ENCODE assay signal across 12 cellular contexts in the genomic region with DNA sequence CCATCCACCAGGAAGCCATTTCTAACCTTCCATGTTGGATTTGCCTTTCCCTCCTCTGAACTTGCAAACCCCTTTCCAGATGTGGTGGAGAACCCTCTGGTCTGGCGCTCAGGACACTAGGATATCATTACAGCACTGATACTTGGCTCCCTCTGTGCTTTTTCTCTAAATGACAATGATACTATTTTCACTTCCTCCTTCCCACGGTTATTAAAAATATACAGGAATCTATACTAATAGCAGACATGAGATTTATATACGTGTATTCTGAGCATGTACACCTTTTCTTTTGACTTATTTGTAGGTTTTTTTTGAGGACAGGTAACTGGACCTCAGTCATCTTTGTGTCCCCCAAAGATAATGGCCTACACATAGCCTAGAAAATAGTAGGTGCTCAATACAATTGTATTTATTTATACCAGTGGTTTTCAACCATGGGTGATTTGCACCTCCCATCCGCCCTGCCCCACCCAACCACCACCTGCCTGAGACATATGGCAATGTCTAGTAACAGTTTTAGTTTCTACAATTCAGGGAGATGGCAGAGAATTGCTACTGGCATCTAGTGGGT.
DNase-seq lines count a peak whose midpoint lies in the region; ATAC-seq, FAIRE-seq and TF ChIP-seq lines count a peak whose summit lies in the region.
"Had no signal": no experiment of that assay in that cellular context is flagged by ENCODE, and none has a peak within 500 bp of the region (broad histone marks: within the 10 kb centered on the region; RNA-seq: fewer than 3 reads in every experiment).

No MANE protein-coding gene starts in this region.

- no peak overlapping the region for H4K91ac ChIP-seq in mesenchymal stem cell (ENCODE audit: low read length)

- H3K36me3 ChIP-seq in small intestine (ENCODE audit: control insufficient read depth in 2 of 2, insufficient read depth in 2 of 2, low read length in 2 of 2) (no peaks in the 10 kb centered on the region), psoas muscle (ENCODE audit: insufficient read depth in 1 of 2, low read depth in 1 of 2) (no peaks in the 10 kb centered on the region), mesenchymal stem cell (ENCODE audit: control insufficient read depth in 1 of 2, insufficient read depth in 2 of 2, low read depth in 1 of 2, low read length in 2 of 2) (no peaks in the 10 kb centered on the region)

- DNase-seq in GM12891 (ENCODE audit: insufficient read length, low spot score) (no peak), small intestine (no peak), psoas muscle (no peak), erythroblast (lab: John Stamatoyannopoulos, UW) (no peak), mesenchymal stem cell (no peak)
- DNase-seq: effector CD4-positive, alpha-beta T cell; GF-D8; NCI-H1694 treated with DMSO at 0.1 percent for 48 hours; Right ventricle myocardium superior had no signal

- no peak overlapping the region for H4K8ac ChIP-seq in mesenchymal stem cell (ENCODE audit: low read length)

- no peak overlapping the region for H2AK5ac ChIP-seq in mesenchymal stem cell (ENCODE audit: low read length, severe bottlenecking)

- H2BK15ac ChIP-seq in mesenchymal stem cell (ENCODE audit: low read depth, poor library complexity, severe bottlenecking): no peak overlapping the region

- no peaks in the 10 kb centered on the region for H3K79me1 ChIP-seq in mesenchymal stem cell (replicated peaks; ENCODE audit: low read length, poor library complexity, severe bottlenecking)

- no peaks in the 10 kb centered on the region for H3K27me3 ChIP-seq in small intestine (ENCODE audit: control insufficient read depth in 2 of 2, insufficient read depth in 2 of 2, low read length in 2 of 2)
- H3K27me3 ChIP-seq in psoas muscle (ENCODE audit: insufficient read depth in 3 of 3, low read length in 2 of 3): no peaks in the 10 kb centered on the region
- H3K27me3 ChIP-seq in mesenchymal stem cell (ENCODE audit: control insufficient read depth in 1 of 2, insufficient read depth in 1 of 2, low read length in 2 of 2): no peaks in the 10 kb centered on the region

- H3K4me3 ChIP-seq in small intestine (ENCODE audit: low read depth in 1 of 2, low read length in 2 of 2) (no peak overlapping the region), psoas muscle (no peak overlapping the region), mesenchymal stem cell (ENCODE audit: insufficient read depth in 1 of 2, low read depth in 1 of 2, low read length in 2 of 2) (no peak overlapping the region)

- no peak overlapping the region for H3K14ac ChIP-seq in mesenchymal stem cell (ENCODE audit: low read length in 2 of 2)

- H2AFZ ChIP-seq in mesenchymal stem cell (ENCODE audit: low read depth, low read length): no peak overlapping the region

- TF ChIP-seq POLR2A in GM12891 (IDR thresholded peaks at IDR 0.05; ENCODE audit: low read depth, low read length): no peak
- TF ChIP-seq POLR2A in erythroblast (IDR thresholded peaks at IDR 0.05; ENCODE audit: low read length): no peak

- no peak overlapping the region for H3K4me2 ChIP-seq in mesenchymal stem cell (ENCODE audit: low read length, poor library complexity, severe bottlenecking)

- no peak overlapping the region for H3K4ac ChIP-seq in mesenchymal stem cell (ENCODE audit: low read depth in 1 of 2, low read length in 2 of 2)

- ATAC-seq in GM19351 (IDR thresholded peaks at IDR 0.05; ENCODE audit: unreplicated experiment) (peak; percentile 63), HG02840 (IDR thresholded peaks at IDR 0.05; ENCODE audit: low FRiP score, unreplicated experiment) (peak; percentile 50), HG03558 (IDR thresholded peaks at IDR 0.05; ENCODE audit: extremely low read depth, unreplicated experiment) (peak; percentile 38), psoas muscle (no peak)

- no peak for TF ChIP-seq CTCF in psoas muscle (IDR thresholded peaks at IDR 0.05)

- FAIRE-seq in GM12891 (lab: Jason Lieb, UNC): peak; percentile 94
- no peak for FAIRE-seq in small intestine (lab: Jason Lieb, UNC)

- no peak overlapping the region for H3K27ac ChIP-seq in small intestine (ENCODE audit: low read depth in 1 of 2, low read length in 1 of 2)
- H3K27ac ChIP-seq in psoas muscle: no peak overlapping the region
- H3K27ac ChIP-seq in mesenchymal stem cell (ENCODE audit: low read length, poor library complexity, severe bottlenecking): no peak overlapping the region

- no peak overlapping the region for H2BK5ac ChIP-seq in mesenchymal stem cell (ENCODE audit: low read depth, low read length, poor library complexity, severe bottlenecking)

- WGBS in small intestine, 3 donors: 79 to 88% (median 80%) methylated on average over 4 of the region's 4 CpGs
- WGBS in psoas muscle, 3 donors: 85 to 87% (median 86%) methylated on average over 4 of the region's 4 CpGs
- WGBS in mesenchymal stem cell: 100% methylated on average over 2 of the region's 4 CpGs

- no peak overlapping the region for H3K9ac ChIP-seq in mesenchymal stem cell (ENCODE audit: low read length)

- no peak overlapping the region for H3K23ac ChIP-seq in mesenchymal stem cell (ENCODE audit: low read length in 2 of 2)

- intact Hi-C loops in psoas muscle (cut with DNase I): no loop called here

- no peak overlapping the region for H3K18ac ChIP-seq in mesenchymal stem cell (ENCODE audit: low read depth in 1 of 2, low read length in 2 of 2)

- H3K9me3 ChIP-seq in small intestine (ENCODE audit: control insufficient read depth, low read depth): no peaks in the 10 kb centered on the region
- H3K9me3 ChIP-seq in psoas muscle: no peaks in the 10 kb centered on the region
- H3K9me3 ChIP-seq in mesenchymal stem cell (ENCODE audit: control insufficient read depth, low read length): no peaks in the 10 kb centered on the region

- H3K4me1 ChIP-seq in small intestine (ENCODE audit: control insufficient read depth in 2 of 2, insufficient read depth in 1 of 2, low read depth in 1 of 2, low read length in 1 of 2) (no peaks in the 10 kb centered on the region), psoas muscle (no peaks in the 10 kb centered on the region), mesenchymal stem cell (ENCODE audit: control insufficient read depth, insufficient read depth, low read depth, low read length) (no peaks in the 10 kb centered on the region)

- no peak overlapping the region for H2BK120ac ChIP-seq in mesenchymal stem cell (ENCODE audit: low read depth, low read length)

- H2BK12ac ChIP-seq in mesenchymal stem cell (ENCODE audit: low read length in 2 of 2): no peak overlapping the region

TF ChIP-seq in GM12891, 5 proteins besides CTCF, POLR2A, EP300 and RAD21:
- TF ChIP-seq PAX5 (IDR thresholded peaks at IDR 0.05; ENCODE audit: insufficient read depth, low read length, severe bottlenecking): no peak
- peak; percentile 95 for TF ChIP-seq SPI1 (IDR thresholded peaks at IDR 0.05; ENCODE audit: low read depth, low read length)

Comparison
In these comparisons a context has a peak if more than half of its experiments do, and no peak if none do; other contexts are left out.
1. ATAC-seq: peak in GM19351 (single experiment), HG02840 (single experiment) and HG03558 (single experiment); none in psoas muscle (0 of 4).